Comparison of ENCODE assay signal across 10 cellular contexts in genomic region chr6:164097557-164098398, GRCh38.
DNase-seq lines count a peak whose midpoint lies in the region; ATAC-seq, FAIRE-seq and TF ChIP-seq lines count a peak whose summit lies in the region.
"Had no signal": no experiment of that assay in that cellular context is flagged by ENCODE, and none has a peak within 500 bp of the region (broad histone marks: within the 10 kb centered on the region; RNA-seq: fewer than 3 reads in every experiment).

No MANE protein-coding gene starts in this region.

- H3K36me3 Mint-ChIP-seq in astrocyte (ENCODE audit: low read depth, unreplicated experiment) = no peaks in the 10 kb centered on the region
- H3K36me3 Mint-ChIP-seq: activated naive CD8-positive, alpha-beta T cell treated with anti-CD3 and anti-CD28 coated beads, Interleukin-2, amount 10 ng/mL, durations not matched to agents 7 days and 5 days had no signal

- no peaks in the 10 kb centered on the region for H3K36me3 ChIP-seq in astrocyte (ENCODE audit: insufficient read depth, low read length)
- H3K36me3 ChIP-seq in upper lobe of left lung = no peaks in the 10 kb centered on the region
- no peaks in the 10 kb centered on the region for H3K36me3 ChIP-seq in HAP-1 (replicated peaks)

- TF ChIP-seq CTCF in astrocyte (IDR thresholded peaks at IDR 0.05; ENCODE audit: insufficient read depth, low read depth, low read length) (peak; percentile 13), upper lobe of left lung (IDR thresholded peaks at IDR 0.05) (no peak)

- peak overlapping the region; percentile 93 for H3K27ac Mint-ChIP-seq in astrocyte (ENCODE audit: unreplicated experiment)
- H3K27ac Mint-ChIP-seq: activated naive CD8-positive, alpha-beta T cell treated with anti-CD3 and anti-CD28 coated beads, Interleukin-2, amount 10 ng/mL, durations not matched to agents 7 days and 5 days had no signal

- H3K4me2 ChIP-seq in astrocyte (ENCODE audit: low read length) = peak overlapping the region; percentile 65

- peaks cover 22% of the 10 kb centered on the region for H3K4me1 Mint-ChIP-seq in astrocyte (ENCODE audit: low read depth, unreplicated experiment)
- H3K4me1 Mint-ChIP-seq: activated naive CD8-positive, alpha-beta T cell treated with anti-CD3 and anti-CD28 coated beads, Interleukin-2, amount 10 ng/mL, durations not matched to agents 7 days and 5 days had no signal

- no peaks in the 10 kb centered on the region for H4K20me1 ChIP-seq in astrocyte (ENCODE audit: insufficient read depth, low read length)

- H3K27me3 Mint-ChIP-seq in astrocyte (ENCODE audit: low read depth, unreplicated experiment) = no peaks in the 10 kb centered on the region
- H3K27me3 Mint-ChIP-seq: activated naive CD8-positive, alpha-beta T cell treated with anti-CD3 and anti-CD28 coated beads, Interleukin-2, amount 10 ng/mL, durations not matched to agents 7 days and 5 days had no signal

- no peaks in the 10 kb centered on the region for H3K9me3 ChIP-seq in astrocyte (ENCODE audit: insufficient read depth, low read depth, low read length)
- H3K9me3 ChIP-seq in upper lobe of left lung = no peaks in the 10 kb centered on the region
- H3K9me3 ChIP-seq in HAP-1 = no peaks in the 10 kb centered on the region

- H3K4me3 ChIP-seq in astrocyte (ENCODE audit: insufficient read depth, low read depth, low read length) (peak overlapping the region; percentile 19), upper lobe of left lung (no peak overlapping the region), HAP-1 (no peak overlapping the region)

- H3K4me1 ChIP-seq in astrocyte (ENCODE audit: insufficient read depth, low read length) (peaks cover 22% of the 10 kb centered on the region), upper lobe of left lung (peaks cover 0 to 15% (median 8%) of the 10 kb centered on the region in 4 donors), HAP-1 (peaks cover 8% of the 10 kb centered on the region)

- TF ChIP-seq POLR2A in upper lobe of left lung (IDR thresholded peaks at IDR 0.05) = no peak

- H3K79me2 ChIP-seq in astrocyte (ENCODE audit: insufficient read depth, low read length) = no peaks in the 10 kb centered on the region

- H3K9ac ChIP-seq in astrocyte (ENCODE audit: low read length) = no peak overlapping the region

- no peaks in the 10 kb centered on the region for H3K27me3 ChIP-seq in astrocyte (ENCODE audit: insufficient read depth, low read length)
- H3K27me3 ChIP-seq in upper lobe of left lung = no peaks in the 10 kb centered on the region
- H3K27me3 ChIP-seq in HAP-1 (ENCODE audit: low read depth) = no peaks in the 10 kb centered on the region

- H2AFZ ChIP-seq in astrocyte (ENCODE audit: low read depth, low read length) = peak overlapping the region; percentile 44

- H3K27ac ChIP-seq in astrocyte (ENCODE audit: low read depth, low read length) (peak overlapping the region; percentile 52), upper lobe of left lung (peak overlapping the region in 3 of 4 donors; percentile 50 to 59 (median 53))

- no peak overlapping the region for H3K4me3 Mint-ChIP-seq in astrocyte (ENCODE audit: unreplicated experiment)
- H3K4me3 Mint-ChIP-seq: activated naive CD8-positive, alpha-beta T cell treated with anti-CD3 and anti-CD28 coated beads, Interleukin-2, amount 10 ng/mL, durations not matched to agents 7 days and 5 days had no signal

- 38 to 46% methylated on average over 11 of the region's 11 CpGs for WGBS in upper lobe of left lung, 2 donors

- peak; percentile 65 to 69 for ATAC-seq in upper lobe of left lung (ENCODE audit: low FRiP score in 2 of 2)
- no peak for ATAC-seq in GM19455 (IDR thresholded peaks at IDR 0.05; ENCODE audit: unreplicated experiment)

- FAIRE-seq in astrocyte (lab: Jason Lieb, UNC) = peak; percentile 13
- FAIRE-seq in GM19239 (lab: Jason Lieb, UNC) = no peak

- TF ChIP-seq EP300 in upper lobe of left lung (IDR thresholded peaks at IDR 0.05) = peak in 2 of 4 donors; percentile 33 to 66

- peak; percentile 10 for DNase-seq in NCI-H82 (lab: John Stamatoyannopoulos, UW)
- no peak for DNase-seq in NCI-H82 treated with DMSO at 0.1 percent for 48 hours (lab: John Stamatoyannopoulos, UW; ENCODE audit: unreplicated experiment)
- DNase-seq in astrocyte (ENCODE audit: low read depth) = peak; percentile 85
- DNase-seq in iPS-NIHi11 (ENCODE audit: low spot score) = peak; percentile 29
- DNase-seq in upper lobe of left lung = no peak
- no peak for DNase-seq in GM19239 (ENCODE audit: insufficient read length, low spot score)
- DNase-seq in HAP-1 (ENCODE audit: low spot score in 2 of 2) = no peak
- DNase-seq: activated naive CD8-positive, alpha-beta T cell treated with anti-CD3 and anti-CD28 coated beads, Interleukin-2, amount 10 ng/mL, durations not matched to agents 7 days and 5 days; AML-193 had no signal

- in situ Hi-C loops in HAP-1 (cut with MboI; ENCODE audit: low sequenced_read_pairs) = no loop called here

- no peaks in the 10 kb centered on the region for H3K9me3 Mint-ChIP-seq in astrocyte (ENCODE audit: unreplicated experiment)
- H3K9me3 Mint-ChIP-seq: activated naive CD8-positive, alpha-beta T cell treated with anti-CD3 and anti-CD28 coated beads, Interleukin-2, amount 10 ng/mL, durations not matched to agents 7 days and 5 days had no signal

Comparison
In these comparisons a context has a peak if more than half of its experiments do, and no peak if none do; other contexts are left out.
1. DNase-seq: peak in NCI-H82 (single experiment), astrocyte (single experiment) and iPS-NIHi11 (single experiment); none in NCI-H82 treated with DMSO at 0.1 percent for 48 hours (single experiment), upper lobe of left lung (0 of 2), GM19239 (single experiment) and HAP-1 (0 of 2).